ENCODE assay signal across 8 cellular contexts in the genomic region with DNA sequence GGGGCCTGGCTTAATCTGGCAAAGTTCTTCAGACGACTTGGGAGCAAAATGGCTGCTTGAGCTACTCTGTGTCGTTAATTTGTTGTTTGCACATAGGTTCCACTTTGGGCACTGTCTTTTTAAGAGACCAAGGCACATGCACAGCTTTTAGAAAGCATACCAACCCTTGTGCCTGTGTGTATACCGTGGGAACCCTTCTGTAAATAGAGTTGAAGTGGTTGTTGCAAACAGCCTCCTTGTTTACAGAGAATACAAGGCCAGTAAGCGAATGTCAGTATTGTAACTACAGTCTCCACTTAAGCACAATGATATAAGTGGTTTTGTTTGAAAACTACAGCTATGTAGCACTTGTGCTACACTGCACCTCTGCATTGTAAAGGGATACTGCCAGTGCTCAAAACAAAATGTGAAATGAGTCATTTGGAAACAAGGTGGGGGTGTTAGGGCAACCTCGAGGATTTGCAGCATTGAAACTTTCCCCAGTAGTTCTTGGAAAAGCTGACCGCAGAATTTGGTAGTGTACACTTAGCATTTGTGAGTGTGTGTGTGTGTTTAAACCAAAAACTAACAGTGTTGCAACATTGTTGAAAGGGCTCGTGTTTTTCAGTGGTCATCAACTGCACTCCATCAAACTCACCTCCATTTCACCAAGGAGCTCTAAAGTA.
A peak's percentile ranks its signal among the peaks of the same experiment; 100 is the strongest.
DNase-seq lines count a peak whose midpoint lies in the region; ATAC-seq and TF ChIP-seq lines count a peak whose summit lies in the region.

No MANE protein-coding gene starts in this region.

- peaks cover 86% of the 10 kb centered on the region for H3K36me3 Mint-ChIP-seq in activated CD8-positive, alpha-beta T cell treated with anti-CD3 and anti-CD28 coated beads, Interleukin-2, amount 10 ng/mL, durations not matched to agents 7 days and 5 days (ENCODE audit: low read depth)
- peaks cover 16% of the 10 kb centered on the region for H3K36me3 Mint-ChIP-seq in progenitor cell of endocrine pancreas (ENCODE audit: insufficient read depth)

- peak; percentile 79 for DNase-seq in activated CD8-positive, alpha-beta T cell treated with anti-CD3 and anti-CD28 coated beads, Interleukin-2, amount 10 ng/mL, durations not matched to agents 7 days and 5 days
- DNase-seq in sciatic nerve (ENCODE audit: low spot score) (no peak), GM20000 (ENCODE audit: low spot score) (no peak), HT-29 (ENCODE audit: low spot score) (no peak), NCI-H2196 treated with DMSO at 0.1 percent for 48 hours (lab: John Stamatoyannopoulos, UW; ENCODE audit: unreplicated experiment) (no peak), progenitor cell of endocrine pancreas (ENCODE audit: low spot score, unreplicated experiment) (no peak)

- POLR2A ChIA-PET in activated CD8-positive, alpha-beta T cell treated with anti-CD3 and anti-CD28 coated beads, Interleukin-2, amount 10 ng/mL, durations not matched to agents 7 days and 5 days (lab: Charles Lee) = interaction anchor here (0.6 to 1.6 kb wide), 5 partner anchors 36 to 122 kb away, joined by 3 to 5 read pairs (median 3); no protein-coding TSS in a partner anchor

- H3K4me3 Mint-ChIP-seq in activated CD8-positive, alpha-beta T cell treated with anti-CD3 and anti-CD28 coated beads, Interleukin-2, amount 10 ng/mL, durations not matched to agents 7 days and 5 days = peak overlapping the region; percentile 12
- no peak overlapping the region for H3K4me3 Mint-ChIP-seq in progenitor cell of endocrine pancreas (ENCODE audit: low read depth)

- peak; percentile 33 for ATAC-seq in GM18861 (IDR thresholded peaks at IDR 0.05; ENCODE audit: unreplicated experiment)
- ATAC-seq in HG03066 (IDR thresholded peaks at IDR 0.05; ENCODE audit: low read depth, unreplicated experiment) = peak; percentile 49
- peak; percentile 93 for ATAC-seq in activated CD8-positive, alpha-beta T cell treated with anti-CD3 and anti-CD28 coated beads, Interleukin-2, amount 10 ng/mL, durations not matched to agents 7 days and 5 days
- peak; percentile 63 for ATAC-seq in sciatic nerve

- no peak for TF ChIP-seq CTCF in GM20000 (IDR thresholded peaks at IDR 0.05; ENCODE audit: extremely low read depth, missing control alignments)
- no peak for TF ChIP-seq CTCF in progenitor cell of endocrine pancreas (IDR thresholded peaks at IDR 0.05; ENCODE audit: unreplicated experiment)

- intact Hi-C loops in sciatic nerve (cut with DNase I) = no loop called here

- H3K27me3 Mint-ChIP-seq in activated CD8-positive, alpha-beta T cell treated with anti-CD3 and anti-CD28 coated beads, Interleukin-2, amount 10 ng/mL, durations not matched to agents 7 days and 5 days (ENCODE audit: low read depth) = no peaks in the 10 kb centered on the region
- H3K27me3 Mint-ChIP-seq in progenitor cell of endocrine pancreas = no peaks in the 10 kb centered on the region

- CTCF ChIA-PET in activated CD8-positive, alpha-beta T cell treated with anti-CD3 and anti-CD28 coated beads, Interleukin-2, amount 10 ng/mL, durations not matched to agents 7 days and 5 days (lab: Charles Lee) = interaction anchor here (1.0 to 3.7 kb wide), 7 partner anchors 13 to 171 kb away, joined by 3 to 13 read pairs (median 4); no protein-coding TSS in a partner anchor

- H3K27ac Mint-ChIP-seq in activated CD8-positive, alpha-beta T cell treated with anti-CD3 and anti-CD28 coated beads, Interleukin-2, amount 10 ng/mL, durations not matched to agents 7 days and 5 days = peak overlapping the region; percentile 71
- no peak overlapping the region for H3K27ac Mint-ChIP-seq in progenitor cell of endocrine pancreas

- H3K9me3 Mint-ChIP-seq in activated CD8-positive, alpha-beta T cell treated with anti-CD3 and anti-CD28 coated beads, Interleukin-2, amount 10 ng/mL, durations not matched to agents 7 days and 5 days (ENCODE audit: insufficient read depth) = no peaks in the 10 kb centered on the region
- H3K9me3 Mint-ChIP-seq in progenitor cell of endocrine pancreas (ENCODE audit: low read depth) = no peaks in the 10 kb centered on the region

- peaks cover 42% of the 10 kb centered on the region for H3K4me1 Mint-ChIP-seq in activated CD8-positive, alpha-beta T cell treated with anti-CD3 and anti-CD28 coated beads, Interleukin-2, amount 10 ng/mL, durations not matched to agents 7 days and 5 days (ENCODE audit: low read depth)
- H3K4me1 Mint-ChIP-seq in progenitor cell of endocrine pancreas (ENCODE audit: low read depth) = peaks cover 5% of the 10 kb centered on the region

Comparison
In these comparisons a context has a peak if more than half of its experiments do, and no peak if none do; other contexts are left out.
1. ATAC-seq: peak in every context shown above with its lines; median percentile 93 in activated CD8-positive, alpha-beta T cell treated with anti-CD3 and anti-CD28 coated beads, Interleukin-2, amount 10 ng/mL, durations not matched to agents 7 days and 5 days; 63 in sciatic nerve; 49 in HG03066; 33 in GM18861.